Comparison of ENCODE assay signal across 10 cellular contexts in genomic region chr18:7617738-7618422, GRCh38. TPM values are rescaled to one million over a fixed set of nuclear protein-coding genes. Genes with fewer than 3 reads are reported as not detected.
DNase-seq lines count a peak whose midpoint lies in the region; ATAC-seq and TF ChIP-seq lines count a peak whose summit lies in the region.
"Had no signal": no experiment of that assay in that cellular context is flagged by ENCODE, and none has a peak within 500 bp of the region (broad histone marks: within the 10 kb centered on the region; RNA-seq: fewer than 3 reads in every experiment).

No MANE protein-coding gene starts in this region.

- peak overlapping the region; percentile 88 for H3K4me3 Mint-ChIP-seq in HFFc6
- no peak overlapping the region for H3K4me3 Mint-ChIP-seq in naive thymus-derived CD4-positive, alpha-beta T cell
- H3K4me3 Mint-ChIP-seq: activated naive CD8-positive, alpha-beta T cell treated with anti-CD3 and anti-CD28 coated beads for 36 hours had no signal

- H3K36me3 Mint-ChIP-seq in HFFc6 (ENCODE audit: low read depth) = no peaks in the 10 kb centered on the region
- no peaks in the 10 kb centered on the region for H3K36me3 Mint-ChIP-seq in naive thymus-derived CD4-positive, alpha-beta T cell
- H3K36me3 Mint-ChIP-seq: activated naive CD8-positive, alpha-beta T cell treated with anti-CD3 and anti-CD28 coated beads for 36 hours had no signal

- no peak overlapping the region for H3K4me3 ChIP-seq in lung
- peak overlapping the region; percentile 58 for H3K4me3 ChIP-seq in thoracic aorta
- no peak overlapping the region for H3K4me3 ChIP-seq in naive thymus-derived CD4-positive, alpha-beta T cell (ENCODE audit: low read length)

- 39 to 69% methylated on average over 7 of the region's 7 CpGs for WGBS in lung, 2 donors

- no peaks in the 10 kb centered on the region for H3K36me3 ChIP-seq in lung (ENCODE audit: control insufficient read depth in 2 of 2, insufficient read depth in 2 of 2, low read length in 2 of 2)
- H3K36me3 ChIP-seq in thoracic aorta = no peaks in the 10 kb centered on the region
- H3K36me3 ChIP-seq in naive thymus-derived CD4-positive, alpha-beta T cell (ENCODE audit: control insufficient read depth in 2 of 3, insufficient read depth in 3 of 3, low read length in 3 of 3) = no peaks in the 10 kb centered on the region

- H3K27ac Mint-ChIP-seq in HFFc6 = peak overlapping the region; percentile 92
- no peak overlapping the region for H3K27ac Mint-ChIP-seq in naive thymus-derived CD4-positive, alpha-beta T cell
- H3K27ac Mint-ChIP-seq: activated naive CD8-positive, alpha-beta T cell treated with anti-CD3 and anti-CD28 coated beads for 36 hours had no signal

- TF ChIP-seq CTCF in HFFc6 (IDR thresholded peaks at IDR 0.05) (no peak), lung (IDR thresholded peaks at IDR 0.05; ENCODE audit: control extremely low read depth, extremely low read depth) (no peak), thoracic aorta (IDR thresholded peaks at IDR 0.05) (no peak)

- peaks cover 20 to 24% of the 10 kb centered on the region in 2 donors for H3K4me1 ChIP-seq in lung (ENCODE audit: control insufficient read depth in 2 of 2, insufficient read depth in 2 of 2, low read length in 2 of 2)
- H3K4me1 ChIP-seq in thoracic aorta (ENCODE audit: control insufficient read depth in 1 of 2, low read depth in 2 of 2) = peaks cover 18 to 34% of the 10 kb centered on the region in 2 donors
- H3K4me1 ChIP-seq in naive thymus-derived CD4-positive, alpha-beta T cell (ENCODE audit: control insufficient read depth in 2 of 2, insufficient read depth in 2 of 2, low read length in 2 of 2) = no peaks in the 10 kb centered on the region

- peak; percentile 80 for DNase-seq in HFFc6
- peak; percentile 71 for DNase-seq in dermis blood vessel endothelial cell
- DNase-seq in lung (ENCODE audit: low spot score) = peak; percentile 78
- no peak for DNase-seq in thoracic aorta (ENCODE audit: low spot score)
- DNase-seq in NCI-H2196 (lab: John Stamatoyannopoulos, UW; ENCODE audit: unreplicated experiment) = no peak
- no peak for DNase-seq in naive thymus-derived CD4-positive, alpha-beta T cell
- DNase-seq: activated naive CD8-positive, alpha-beta T cell treated with anti-CD3 and anti-CD28 coated beads for 36 hours had no signal

- H3K27ac ChIP-seq in lung (ENCODE audit: low read depth in 1 of 2, low read length in 1 of 2) (peak overlapping the region; percentile 23 to 49), thoracic aorta (peak overlapping the region; percentile 38 to 56)
- H3K27ac ChIP-seq in naive thymus-derived CD4-positive, alpha-beta T cell (ENCODE audit: low read depth, low read length) = no peak overlapping the region
- H3K27ac ChIP-seq: VCaP had no signal

- H3K9me3 ChIP-seq in lung (ENCODE audit: control insufficient read depth in 2 of 2, insufficient read depth in 1 of 2, low read length in 1 of 2) (no peaks in the 10 kb centered on the region), thoracic aorta (no peaks in the 10 kb centered on the region)
- H3K9me3 ChIP-seq in naive thymus-derived CD4-positive, alpha-beta T cell (ENCODE audit: control insufficient read depth in 2 of 3, low read length in 3 of 3) = no peaks in the 10 kb centered on the region

- peaks cover 1% of the 10 kb centered on the region for H3K27me3 Mint-ChIP-seq in HFFc6 (ENCODE audit: insufficient read depth)
- H3K27me3 Mint-ChIP-seq in naive thymus-derived CD4-positive, alpha-beta T cell = peaks cover 0 to 5% (median 0%) of the 10 kb centered on the region in 5 donors
- H3K27me3 Mint-ChIP-seq: activated naive CD8-positive, alpha-beta T cell treated with anti-CD3 and anti-CD28 coated beads for 36 hours had no signal

- intact Hi-C loops in naive thymus-derived CD4-positive, alpha-beta T cell (cut with micrococcal nuclease) = no loop called here

- CTCF ChIA-PET in naive thymus-derived CD4-positive, alpha-beta T cell (lab: Charles Lee) = no interaction called here

- no peaks in the 10 kb centered on the region for H3K27me3 ChIP-seq in lung (ENCODE audit: control insufficient read depth, insufficient read depth)
- no peaks in the 10 kb centered on the region for H3K27me3 ChIP-seq in thoracic aorta (replicated peaks; ENCODE audit: insufficient read depth)
- no peaks in the 10 kb centered on the region for H3K27me3 ChIP-seq in naive thymus-derived CD4-positive, alpha-beta T cell (ENCODE audit: control insufficient read depth in 2 of 2, insufficient read depth in 2 of 2, low read length in 2 of 2)

- H3K9me3 Mint-ChIP-seq in HFFc6 = no peaks in the 10 kb centered on the region
- no peaks in the 10 kb centered on the region for H3K9me3 Mint-ChIP-seq in naive thymus-derived CD4-positive, alpha-beta T cell
- H3K9me3 Mint-ChIP-seq: activated naive CD8-positive, alpha-beta T cell treated with anti-CD3 and anti-CD28 coated beads for 36 hours had no signal

- H3K4me1 Mint-ChIP-seq in HFFc6 (ENCODE audit: low read depth) = peaks cover 61% of the 10 kb centered on the region
- no peaks in the 10 kb centered on the region for H3K4me1 Mint-ChIP-seq in naive thymus-derived CD4-positive, alpha-beta T cell
- H3K4me1 Mint-ChIP-seq: activated naive CD8-positive, alpha-beta T cell treated with anti-CD3 and anti-CD28 coated beads for 36 hours had no signal

- POLR2A ChIA-PET in naive thymus-derived CD4-positive, alpha-beta T cell (lab: Charles Lee) = no interaction called here

- ATAC-seq in lung (ENCODE audit: insufficient read depth, low FRiP score) (no peak), thoracic aorta (ENCODE audit: insufficient number of reproducible peaks, low FRiP score, low read depth) (no peak), GM18907 (IDR thresholded peaks at IDR 0.05; ENCODE audit: unreplicated experiment) (no peak), GM18502 (IDR thresholded peaks at IDR 0.05; ENCODE audit: poor library complexity, unreplicated experiment) (no peak)
- no peak for ATAC-seq in naive thymus-derived CD4-positive, alpha-beta T cell

RNA-seq across cellular contexts. Expression of gene PTPRM, which starts 50.8 kb away (rescaled TPM):
- total RNA-seq in HFFc6 (2021; fragmentation: NEBNext Ultra II Directional; extraction: Animal tissue kit (Norgen Biotek cat#: 25700)) = 10 to 100 TPM; 39.4 to 49.8 (median 43.8) TPM
- total RNA-seq in dermis blood vessel endothelial cell (87.5 and 104 TPM in 2 replicates), lung (100 to 1,000 TPM in 1 of 2 donors, 10 to 100 TPM in 1; 90.1 to 146 TPM), thoracic aorta (100 to 1,000 TPM in 1 of 2 donors, 10 to 100 TPM in 1; 90.3 to 102 TPM)
- 10 to 100 TPM; 61.1 to 84.9 TPM for polyA plus RNA-seq in lung
- 10 to 100 TPM in 1 of 5 experiments, 1 to 10 TPM in 4; 8.2 to 21.2 (median 8.5) TPM for total RNA-seq in naive thymus-derived CD4-positive, alpha-beta T cell
- polyA plus RNA-seq in naive thymus-derived CD4-positive, alpha-beta T cell = 1 to 10 TPM; 3.8 to 4.4 TPM

Comparison
In these comparisons a context has a peak if more than half of its experiments do, and no peak if none do; other contexts are left out.
1. DNase-seq: peak in HFFc6 (single experiment), dermis blood vessel endothelial cell (single experiment) and lung (single experiment); none in thoracic aorta (single experiment), NCI-H2196 (single experiment) and naive thymus-derived CD4-positive, alpha-beta T cell (0 of 9).